Comparison of ENCODE assay signal across 8 cellular contexts in genomic region chr22:50528682-50529415, GRCh38. TPM values are rescaled to one million over a fixed set of nuclear protein-coding genes. Genes with fewer than 3 reads are reported as not detected.
DNase-seq lines count a peak whose midpoint lies in the region; ATAC-seq and TF ChIP-seq lines count a peak whose summit lies in the region.

No MANE protein-coding gene starts in this region.

- peak overlapping the region; percentile 81 for H3K27ac Mint-ChIP-seq in CD8-positive, alpha-beta T cell
- H3K27ac Mint-ChIP-seq in osteocyte (ENCODE audit: unreplicated experiment): no peak overlapping the region

- no peak for ATAC-seq in CD8-positive, alpha-beta T cell

- H3K9ac ChIP-seq in Karpas-422 (ENCODE audit: low read length): no peak overlapping the region

- H3K36me3 ChIP-seq in CD8-positive, alpha-beta T cell (ENCODE audit: insufficient read depth, low read length): peaks cover under 1% of the 10 kb centered on the region
- no peaks in the 10 kb centered on the region for H3K36me3 ChIP-seq in Karpas-422 (ENCODE audit: insufficient read depth, low read length)
- H3K36me3 ChIP-seq in effector memory CD4-positive, alpha-beta T cell (ENCODE audit: control insufficient read depth, insufficient read depth, low read length): no peaks in the 10 kb centered on the region

- peaks cover 12% of the 10 kb centered on the region for H3K79me2 ChIP-seq in Karpas-422 (ENCODE audit: low read length)

- H3K4me1 Mint-ChIP-seq in CD8-positive, alpha-beta T cell (ENCODE audit: low read depth): peaks cover 32% of the 10 kb centered on the region
- H3K4me1 Mint-ChIP-seq in osteocyte (ENCODE audit: unreplicated experiment): peaks cover 25% of the 10 kb centered on the region

- peaks cover 6% of the 10 kb centered on the region for H3K36me3 Mint-ChIP-seq in CD8-positive, alpha-beta T cell
- peaks cover 4% of the 10 kb centered on the region for H3K36me3 Mint-ChIP-seq in osteocyte (ENCODE audit: unreplicated experiment)

- no peaks in the 10 kb centered on the region for H3K9me3 ChIP-seq in CD8-positive, alpha-beta T cell (ENCODE audit: low read length)
- no peaks in the 10 kb centered on the region for H3K9me3 ChIP-seq in Karpas-422 (ENCODE audit: low read length)
- no peaks in the 10 kb centered on the region for H3K9me3 ChIP-seq in effector memory CD4-positive, alpha-beta T cell (ENCODE audit: control insufficient read depth, low read length)

- no peak overlapping the region for H3K4me3 ChIP-seq in CD8-positive, alpha-beta T cell (ENCODE audit: low read depth, low read length)
- H3K4me3 ChIP-seq in Karpas-422 (ENCODE audit: low read length): no peak overlapping the region
- H3K4me3 ChIP-seq in effector memory CD4-positive, alpha-beta T cell (ENCODE audit: insufficient read depth, low read depth, low read length, poor library complexity, severe bottlenecking): no peak overlapping the region

- H3K4me2 ChIP-seq in Karpas-422 (ENCODE audit: low read depth, low read length, poor library complexity, severe bottlenecking): no peak overlapping the region

- no peaks in the 10 kb centered on the region for H3K27me3 ChIP-seq in CD8-positive, alpha-beta T cell (ENCODE audit: insufficient read depth, low read length)
- H3K27me3 ChIP-seq in Karpas-422 (ENCODE audit: low read length): no peaks in the 10 kb centered on the region
- no peaks in the 10 kb centered on the region for H3K27me3 ChIP-seq in effector memory CD4-positive, alpha-beta T cell (replicated peaks; ENCODE audit: control insufficient read depth, insufficient read depth, low read length, poor library complexity, severe bottlenecking)

- H2AFZ ChIP-seq in Karpas-422 (ENCODE audit: low read length): no peak overlapping the region

- intact Hi-C loops in CD8-positive, alpha-beta T cell (cut with DNase I, micrococcal nuclease): loop anchor here in 1 of 2 experiments (5.0 to 10.0 kb wide), 3 partner anchors 277 to 564 kb away; partner anchors contain the start of genes HDAC10 and PIM3

- peaks cover 43% of the 10 kb centered on the region for H3K4me1 ChIP-seq in CD8-positive, alpha-beta T cell (ENCODE audit: insufficient read depth, low read length)
- H3K4me1 ChIP-seq in Karpas-422 (ENCODE audit: low read length): peaks cover 61% of the 10 kb centered on the region
- peaks cover 47% of the 10 kb centered on the region for H3K4me1 ChIP-seq in effector memory CD4-positive, alpha-beta T cell (ENCODE audit: control insufficient read depth, insufficient read depth, low read length, poor library complexity, severe bottlenecking)

- peak overlapping the region; percentile 74 for H3K4me3 Mint-ChIP-seq in CD8-positive, alpha-beta T cell
- H3K4me3 Mint-ChIP-seq in osteocyte (ENCODE audit: unreplicated experiment): peak overlapping the region; percentile 45

- no peaks in the 10 kb centered on the region for H3K9me2 ChIP-seq in Karpas-422 (replicated peaks; ENCODE audit: insufficient read depth, low read length)

- DNase-seq in CD8-positive, alpha-beta T cell: peak in 1 of 7 experiments; percentile 12
- peak; percentile 56 for DNase-seq in Karpas-422
- DNase-seq in effector memory CD4-positive, alpha-beta T cell: no peak
- peak; percentile 85 for DNase-seq in osteocyte (ENCODE audit: extremely low spot score, unreplicated experiment)
- no peak for DNase-seq in HuH-7 (ENCODE audit: low spot score)
- DNase-seq in EL: no peak
- DNase-seq in HK-2 (ENCODE audit: unreplicated experiment): no peak
- no peak for DNase-seq in NK-92 (lab: John Stamatoyannopoulos, UW; ENCODE audit: unreplicated experiment)

- no peak overlapping the region for H3K27ac ChIP-seq in CD8-positive, alpha-beta T cell (ENCODE audit: low read depth, low read length)
- no peak overlapping the region for H3K27ac ChIP-seq in Karpas-422 (ENCODE audit: low read length)
- peak overlapping the region; percentile 97 for H3K27ac ChIP-seq in effector memory CD4-positive, alpha-beta T cell (ENCODE audit: insufficient read depth, low read length, poor library complexity, severe bottlenecking)

- H3K27me3 Mint-ChIP-seq in CD8-positive, alpha-beta T cell (ENCODE audit: low read depth): peaks cover 5% of the 10 kb centered on the region
- H3K27me3 Mint-ChIP-seq in osteocyte (ENCODE audit: unreplicated experiment): peaks cover 13% of the 10 kb centered on the region

- CTCF ChIA-PET in CD8-positive, alpha-beta T cell (lab: Charles Lee): interaction anchor here (1.0 to 1.9 kb wide), 6 partner anchors 10 to 56 kb away, joined by 3 to 4 read pairs (median 3); partner anchors contain the start of gene SYCE3

- POLR2A ChIA-PET in CD8-positive, alpha-beta T cell (lab: Charles Lee): interaction anchor here (0.8 to 3.3 kb wide), 6 partner anchors 10 to 92 kb away, joined by 5 to 17 read pairs (median 9); partner anchors contain the start of genes LMF2, NCAPH2 and SYCE3

- no peak for TF ChIP-seq CTCF in CD8-positive, alpha-beta T cell (IDR thresholded peaks at IDR 0.05)
- no peak for TF ChIP-seq CTCF in osteocyte (IDR thresholded peaks at IDR 0.05)

- H3K9me3 Mint-ChIP-seq in CD8-positive, alpha-beta T cell: no peaks in the 10 kb centered on the region
- no peaks in the 10 kb centered on the region for H3K9me3 Mint-ChIP-seq in osteocyte (ENCODE audit: unreplicated experiment)

- peaks cover 6% of the 10 kb centered on the region; the same call in 1 of the 2 replicates for H4K20me1 ChIP-seq in Karpas-422 (ENCODE audit: insufficient read depth, low read depth, low read length)

RNA-seq across cellular contexts. Expression of gene TYMP, which starts 1.0 kb away (rescaled TPM):
- 1 to 10 TPM; 3.4 to 4.7 TPM for total RNA-seq in CD8-positive, alpha-beta T cell
- total RNA-seq in Karpas-422 (2014; rRNA removed; shearing (Covaris generic); ENCODE audit: low replicate concordance): 1.8 and 5.0 TPM in 2 replicates
- total RNA-seq in osteocyte: 9.0 and 10.8 TPM in 2 replicates

RNA-seq across cellular contexts. Expression of gene SCO2, which starts 3.5 kb away (rescaled TPM):
- total RNA-seq in CD8-positive, alpha-beta T cell: 1 to 10 TPM; 1.5 to 4.2 TPM
- 1.1 and 14.2 TPM in 2 replicates for total RNA-seq in Karpas-422 (2014; rRNA removed; shearing (Covaris generic); ENCODE audit: low replicate concordance)
- total RNA-seq in osteocyte: 2.8 TPM in 1 of 2 replicates, not detected in the other

RNA-seq across cellular contexts. Expression of gene KLHDC7B, which starts 16.9 kb away (rescaled TPM):
- 1 to 10 TPM; 2.1 to 2.3 TPM for total RNA-seq in CD8-positive, alpha-beta T cell
- 4.5 and 9.8 TPM in 2 replicates for total RNA-seq in Karpas-422 (2014; rRNA removed; shearing (Covaris generic); ENCODE audit: low replicate concordance)
- 0.21 TPM in 1 of 2 replicates, not detected in the other for total RNA-seq in osteocyte

RNA-seq across cellular contexts. Expression of gene NCAPH2, which starts 20.8 kb away (rescaled TPM):
- total RNA-seq in CD8-positive, alpha-beta T cell: 100 to 1,000 TPM; 206 to 209 TPM
- 24.6 and 53.5 TPM in 2 replicates for total RNA-seq in Karpas-422 (2014; rRNA removed; shearing (Covaris generic); ENCODE audit: low replicate concordance)
- 46.3 and 47.0 TPM in 2 replicates for total RNA-seq in osteocyte

RNA-seq across cellular contexts. Expression of gene LMF2, which starts 21.3 kb away (rescaled TPM):
- total RNA-seq in CD8-positive, alpha-beta T cell: 10 to 100 TPM; 87.8 to 92.0 TPM
- total RNA-seq in Karpas-422 (2014; rRNA removed; shearing (Covaris generic); ENCODE audit: low replicate concordance): 19.2 and 21.4 TPM in 2 replicates
- total RNA-seq in osteocyte: 107 and 108 TPM in 2 replicates

Comparison
In these comparisons a context has a peak if more than half of its experiments do, and no peak if none do; other contexts are left out.
1. DNase-seq: peak in Karpas-422 (single experiment) and osteocyte (single experiment); none in effector memory CD4-positive, alpha-beta T cell (0 of 3), HuH-7 (single experiment), EL (single experiment), HK-2 (single experiment) and NK-92 (single experiment).